Comparison of ENCODE assay signal across 24 cellular contexts in the genomic region with DNA sequence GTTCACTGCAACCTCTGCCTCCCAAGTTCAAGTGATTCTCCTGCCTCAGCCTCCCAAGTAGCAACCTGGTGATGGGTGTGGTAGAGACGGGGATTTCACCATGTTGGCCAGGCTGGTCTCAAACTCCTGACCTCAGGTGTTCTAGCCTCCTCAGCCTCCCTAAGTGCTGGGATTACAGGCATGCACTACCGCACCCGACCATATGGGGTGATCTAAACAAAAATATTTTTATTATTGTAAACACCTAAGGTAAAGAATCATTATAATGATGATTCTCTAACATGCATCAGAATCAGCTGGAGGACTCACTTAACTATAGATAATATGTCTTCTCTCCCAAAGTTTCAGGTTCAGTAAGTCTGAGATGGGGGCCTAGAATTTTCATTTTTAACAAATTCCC.
DNase-seq lines count a peak whose midpoint lies in the region; ATAC-seq and TF ChIP-seq lines count a peak whose summit lies in the region.
"Had no signal": no experiment of that assay in that cellular context is flagged by ENCODE, and none has a peak within 500 bp of the region (broad histone marks: within the 10 kb centered on the region; RNA-seq: fewer than 3 reads in every experiment).

No MANE protein-coding gene starts in this region.

- DNase-seq in NAMALWA (ENCODE audit: low spot score) (peak; percentile 9), foreskin keratinocyte (no peak), lower leg skin (ENCODE audit: low spot score in 2 of 2) (no peak), left ventricle myocardium inferior (no peak), left colon (no peak), T-helper 9 cell (no peak)
- DNase-seq: ACHN; BE2C; Calu3; GOT3; HCEC 1CT; KBM-7; MV-4-11; NCI-H2029; NCI-H446; NCI-H526; NCI-H82; NK-92 treated with Interleukin-12 subunit alpha and Interleukin-12 subunit beta, amount 100 ng/mL, for 24 hours; PC-3; T-cell had no signal

- no peak overlapping the region for H3K4me3 ChIP-seq in lower leg skin (ENCODE audit: low read depth, poor library complexity, severe bottlenecking)
- no peak overlapping the region for H3K4me3 ChIP-seq in left ventricle myocardium inferior
- H3K4me3 ChIP-seq: GM12878, SJSA1 had no signal

- TF ChIP-seq CTCF in GM12872 (IDR thresholded peaks at IDR 0.05; ENCODE audit: insufficient read depth, low read depth, low read length) = peak; percentile 9; the same call in 1 of the 3 replicates
- peak; percentile 18 for TF ChIP-seq CTCF in foreskin keratinocyte (conservative IDR thresholded peaks at IDR 0.05)
- TF ChIP-seq CTCF in lower leg skin (IDR thresholded peaks at IDR 0.05) = no peak
- no peak for TF ChIP-seq CTCF in left ventricle myocardium inferior (IDR thresholded peaks at IDR 0.05; ENCODE audit: borderline replicate concordance)

- H3K4me1 ChIP-seq in foreskin keratinocyte (no peaks in the 10 kb centered on the region), left ventricle myocardium inferior (no peaks in the 10 kb centered on the region)
- H3K4me1 ChIP-seq: BE2C, SJSA1 had no signal

- ATAC-seq in foreskin keratinocyte (no peak), left colon (no peak)
- ATAC-seq: GM12878, PC-3, Right ventricle myocardium inferior, T-cell had no signal

- TF ChIP-seq POLR2A in lower leg skin (IDR thresholded peaks at IDR 0.05) = no peak

- H3K27ac ChIP-seq in foreskin keratinocyte = no peak overlapping the region
- no peak overlapping the region for H3K27ac ChIP-seq in left ventricle myocardium inferior (replicated peaks)
- H3K27ac ChIP-seq: SJSA1 had no signal

- peaks cover 29% of the 10 kb centered on the region for H3K9me3 ChIP-seq in left ventricle myocardium inferior (replicated peaks)
- H3K9me3 ChIP-seq: BE2C had no signal

- H3K27me3 ChIP-seq in foreskin keratinocyte = no peaks in the 10 kb centered on the region
- no peaks in the 10 kb centered on the region for H3K27me3 ChIP-seq in left ventricle myocardium inferior (ENCODE audit: low read depth)
- H3K27me3 ChIP-seq: BE2C, SJSA1 had no signal

- H3K36me3 ChIP-seq in left ventricle myocardium inferior = no peaks in the 10 kb centered on the region
- H3K36me3 ChIP-seq: BE2C, SJSA1 had no signal

- intact Hi-C loops in lower leg skin (cut with DNase I; ENCODE audit: low total_unique reads) = no loop called here
- intact Hi-C loops in left ventricle myocardium inferior (cut with micrococcal nuclease) = no loop called here
- intact Hi-C loops in left colon (cut with DNase I, micrococcal nuclease) = no loop called here

- 86 to 90% methylated on average over 3 of the region's 3 CpGs for WGBS in lower leg skin, 2 donors

Comparison
In these comparisons a context has a peak if more than half of its experiments do, and no peak if none do; other contexts are left out.
1. CTCF ChIP-seq: peak in GM12872 (single experiment) and foreskin keratinocyte (single experiment); none in lower leg skin (0 of 3) and left ventricle myocardium inferior (single experiment).